In genomic region chr2:39435254-39435653, GRCh38 we compare ENCODE assay signal across 8 cellular contexts. TPM values are rescaled to one million over a fixed set of nuclear protein-coding genes. Genes with fewer than 3 reads are reported as not detected.
A peak's percentile ranks its signal among the peaks of the same experiment; 100 is the strongest.
DNase-seq lines count a peak whose midpoint lies in the region; ATAC-seq and TF ChIP-seq lines count a peak whose summit lies in the region.

No MANE protein-coding gene starts in this region.

- ATAC-seq in HCT116, result no peak
- no peak for ATAC-seq in gastroesophageal sphincter
- no peak for ATAC-seq in HG03095 (IDR thresholded peaks at IDR 0.05; ENCODE audit: unreplicated experiment)

- no peak for TF ChIP-seq RAD21 in HCT116 (IDR thresholded peaks at IDR 0.05; ENCODE audit: low read depth)

- H3K27me3 ChIP-seq in HCT116 (ENCODE audit: insufficient read depth, low read length) (no peaks in the 10 kb centered on the region), gastroesophageal sphincter (no peaks in the 10 kb centered on the region), skeletal muscle tissue (ENCODE audit: control insufficient read depth in 3 of 3, insufficient read depth in 3 of 3, low read length in 3 of 3) (no peaks in the 10 kb centered on the region)

- no peaks in the 10 kb centered on the region; a peak in 1 of 4 replicates for H3K36me3 ChIP-seq in HCT116 (ENCODE audit: control insufficient read depth in 1 of 2, insufficient read depth in 2 of 2, low read length in 2 of 2)
- no peaks in the 10 kb centered on the region for H3K36me3 ChIP-seq in gastroesophageal sphincter
- no peaks in the 10 kb centered on the region for H3K36me3 ChIP-seq in skeletal muscle tissue (ENCODE audit: control insufficient read depth in 3 of 3, insufficient read depth in 3 of 3, low read length in 3 of 3)

- H3K27ac ChIP-seq in HCT116 (ENCODE audit: low read depth, low read length) (no peak overlapping the region), gastroesophageal sphincter (peak overlapping the region in 3 of 4 donors; percentile 93 to 99 (median 98)), skeletal muscle tissue (ENCODE audit: low read depth, low read length) (peak overlapping the region; percentile 91)

- WGBS in gastroesophageal sphincter (ENCODE audit: low coverage in 1 of 2), 2 donors, result 35 to 37% methylated on average over 2 to 8 of the region's 8 CpGs

- H3K4me1 ChIP-seq in HCT116 (ENCODE audit: control insufficient read depth in 1 of 2, insufficient read depth in 2 of 2, low read length in 2 of 2) (peaks cover 21 to 31% of the 10 kb centered on the region in 2 experiments), gastroesophageal sphincter (peaks cover 17 to 81% (median 24%) of the 10 kb centered on the region in 3 donors), skeletal muscle tissue (ENCODE audit: control insufficient read depth in 3 of 3, insufficient read depth in 3 of 3, low read length in 3 of 3) (peaks cover 53 to 61% (median 59%) of the 10 kb centered on the region in 3 donors)

- H3K9me2 ChIP-seq in HCT116 (ENCODE audit: insufficient read depth), result no peaks in the 10 kb centered on the region

- no peak for TF ChIP-seq CTCF in HCT116 (IDR thresholded peaks at IDR 0.05 in 2 of 3, conservative IDR thresholded peaks at IDR 0.05 in 1 of 3; ENCODE audit: borderline replicate concordance in 1 of 3, insufficient read depth in 1 of 3, low read depth in 2 of 3, low read length in 2 of 3)
- TF ChIP-seq CTCF in gastroesophageal sphincter (IDR thresholded peaks at IDR 0.05), result no peak

- CTCF ChIA-PET in HCT116 (lab: Charles Lee), result no interaction called here

- H2AFZ ChIP-seq in HCT116 (ENCODE audit: low read depth, low read length, poor library complexity, severe bottlenecking), result no peak overlapping the region

- no TSS peak for BruUV-seq in HCT116 (replicated peaks; lab: Mats Ljungman, UMichigan)

- no peak overlapping the region for H3K4me3 ChIP-seq in HCT116 (replicated peaks in 1 of 2; ENCODE audit: low read depth in 1 of 2, low read length in 2 of 2)
- peak overlapping the region; percentile 96 to 99 for H3K4me3 ChIP-seq in gastroesophageal sphincter
- peak overlapping the region; percentile 92 to 97 (median 94) for H3K4me3 ChIP-seq in skeletal muscle tissue (ENCODE audit: low read length in 3 of 3)

- peaks cover 65% of the 10 kb centered on the region for H3K79me2 ChIP-seq in HCT116 (ENCODE audit: insufficient read depth, low read length)

- H3K9ac ChIP-seq in HCT116 (ENCODE audit: low read length), result 0 out of 2 replicates have a peak overlapping the region, but pooled peaks have one; percentile 73
- peak overlapping the region; percentile 60 to 95 (median 94) for H3K9ac ChIP-seq in skeletal muscle tissue (ENCODE audit: low read depth in 1 of 3, low read length in 3 of 3)

- RAD21 ChIA-PET in HCT116 (lab: Charles Lee; ENCODE audit: low non-redundant PET in 1 of 2, low total read pairs in 2 of 2, uncharacterized antibody in 2 of 2, unreplicated experiment in 2 of 2), result no interaction called here

- no peak for TF ChIP-seq POLR2A in HCT116 (IDR thresholded peaks at IDR 0.05; ENCODE audit: borderline replicate concordance, extremely low read depth, insufficient read depth, insufficient read length)
- TF ChIP-seq POLR2A in gastroesophageal sphincter (IDR thresholded peaks at IDR 0.05), result no peak

- DNase-seq in HCT116 (ENCODE audit: low read depth, low spot score), result no peak
- DNase-seq in UCSD-AML1 (lab: John Stamatoyannopoulos, UW; ENCODE audit: unreplicated experiment), result peak; percentile 21
- DNase-seq in NCI-H1694 (lab: John Stamatoyannopoulos, UW), result no peak
- DNase-seq in activated CD4-positive, alpha-beta T cell treated with anti-CD3 and anti-CD28 coated beads for 4 hours, result no peak
- no peak for DNase-seq in GM19238 (ENCODE audit: insufficient read length, low spot score)

- POLR2A ChIA-PET in HCT116 (lab: Charles Lee), result no interaction called here

- no peaks in the 10 kb centered on the region; the same call in 1 of the 2 replicates for H4K20me1 ChIP-seq in HCT116 (ENCODE audit: insufficient read depth)

- peak overlapping the region; percentile 91; the same call in 1 of the 2 replicates for H3K4me2 ChIP-seq in HCT116 (ENCODE audit: low read length)

- no peak for TF ChIP-seq EP300 in gastroesophageal sphincter (IDR thresholded peaks at IDR 0.05)

- intact Hi-C loops in HCT116 (cut with micrococcal nuclease), result no loop called here

- no peaks in the 10 kb centered on the region for H3K9me3 ChIP-seq in HCT116 (ENCODE audit: control insufficient read depth in 1 of 2, insufficient read depth in 1 of 2, low read depth in 1 of 2, low read length in 2 of 2)
- H3K9me3 ChIP-seq in gastroesophageal sphincter, result no peaks in the 10 kb centered on the region
- no peaks in the 10 kb centered on the region for H3K9me3 ChIP-seq in skeletal muscle tissue (ENCODE audit: control insufficient read depth in 3 of 3, low read length in 3 of 3)

TF ChIP-seq in HCT116, 20 proteins besides CTCF, POLR2A, EP300 and RAD21:
- TF ChIP-seq ZFX (IDR thresholded peaks at IDR 0.05) (no peak), TCF7L2 (IDR thresholded peaks at IDR 0.05; ENCODE audit: borderline replicate concordance, extremely low read depth, insufficient read depth, insufficient read length) (no peak), EZH2 (IDR thresholded peaks at IDR 0.05) (no peak), EGR1 (IDR thresholded peaks at IDR 0.05; ENCODE audit: low read depth) (no peak), ZNF274 (IDR thresholded peaks at IDR 0.05; ENCODE audit: low read depth, low read length) (no peak), SIN3A (IDR thresholded peaks at IDR 0.05; ENCODE audit: low read depth) (no peak), FOSL1 (IDR thresholded peaks at IDR 0.05; ENCODE audit: low read depth) (no peak), SP1 (IDR thresholded peaks at IDR 0.05; ENCODE audit: low read depth) (no peak)
TF ChIP-seq in HCT116: peak in this region for 0.

RNA-seq across cellular contexts. Expression of gene MAP4K3, which starts 1.8 kb away (rescaled TPM):
- 21.4 TPM for total RNA-seq in HCT116 (2021; ENCODE audit: unreplicated experiment)
- polyA plus RNA-seq in HCT116 (2012), result 4.0 and 7.2 TPM in 2 replicates
- total RNA-seq in gastroesophageal sphincter, result 10 to 100 TPM; 49.4 to 89.0 (median 79.2) TPM
- total RNA-seq in skeletal muscle tissue, result 59.5 TPM

Comparison
In these comparisons a context has a peak if more than half of its experiments do, and no peak if none do; other contexts are left out.
1. H3K4me3 ChIP-seq: peak in gastroesophageal sphincter (2 of 2) and skeletal muscle tissue (3 of 3); none in HCT116 (0 of 2).